Comparison of ENCODE assay signal across 10 cellular contexts in the genomic region with DNA sequence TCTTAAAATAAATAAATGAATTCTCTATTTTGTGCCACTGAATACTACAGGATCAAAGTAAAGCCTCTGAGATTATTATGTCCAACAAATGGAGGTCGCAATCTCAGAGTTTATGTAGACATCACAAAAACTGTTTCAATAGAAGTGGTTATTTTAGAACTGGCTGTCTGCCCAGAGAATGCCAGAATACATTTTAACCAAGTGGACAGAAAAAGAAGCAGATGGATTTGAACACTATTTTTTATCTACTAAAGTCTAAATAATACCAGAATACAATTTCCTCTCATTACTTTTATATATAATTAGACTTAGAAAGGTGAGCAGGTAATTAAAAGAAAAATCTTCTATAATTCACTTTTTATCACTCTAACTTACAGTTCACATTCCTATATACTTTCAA.
DNase-seq lines count a peak whose midpoint lies in the region; ATAC-seq and TF ChIP-seq lines count a peak whose summit lies in the region.
"Had no signal": no experiment of that assay in that cellular context is flagged by ENCODE, and none has a peak within 500 bp of the region (broad histone marks: within the 10 kb centered on the region; RNA-seq: fewer than 3 reads in every experiment).

No MANE protein-coding gene starts in this region.

- H3K4me1 ChIP-seq in smooth muscle cell (ENCODE audit: low read depth): peaks cover 69% of the 10 kb centered on the region

- no peaks in the 10 kb centered on the region for H3K36me3 ChIP-seq in smooth muscle cell (ENCODE audit: low read depth)

- peak overlapping the region; percentile 40 for H3K9ac ChIP-seq in smooth muscle cell (ENCODE audit: low read depth)

- WGBS in smooth muscle cell (ENCODE audit: low lambda C conversion rate): 19% methylated on average over 1 of the region's 1 CpG

- DNase-seq in NCI-H1092 treated with DMSO at 0.1 percent for 48 hours (lab: John Stamatoyannopoulos, UW): peak; percentile 2
- no peak for DNase-seq in NCI-H1092 (lab: John Stamatoyannopoulos, UW)
- DNase-seq in RPMI7951 (ENCODE audit: low read depth): peak; percentile 61
- DNase-seq in fibroblast of peridontal ligament (ENCODE audit: extremely low read depth): peak; percentile 91
- no peak for DNase-seq in smooth muscle cell (lab: John Stamatoyannopoulos, UW; ENCODE audit: unreplicated experiment)
- no peak for DNase-seq in NCI-H2171 treated with DMSO at 0.1 percent for 48 hours (lab: John Stamatoyannopoulos, UW)
- DNase-seq in stimulated activated naive CD4-positive, alpha-beta T cell treated with Interleukin-2 at 50 U/mL for 16 hours (lab: John Stamatoyannopoulos, UW): no peak
- DNase-seq: left colon; stimulated activated naive CD4-positive, alpha-beta T cell had no signal

- H4K20me1 ChIP-seq in smooth muscle cell (ENCODE audit: low read depth): peaks cover 69% of the 10 kb centered on the region

- peak overlapping the region; percentile 79 for H3K4me2 ChIP-seq in smooth muscle cell

- ATAC-seq in HG03442 (IDR thresholded peaks at IDR 0.05; ENCODE audit: unreplicated experiment): no peak
- ATAC-seq: left colon had no signal

- peaks cover 19% of the 10 kb centered on the region for H3F3A ChIP-seq in smooth muscle cell (ENCODE audit: low read depth)

- no peaks in the 10 kb centered on the region for H3K27me3 ChIP-seq in smooth muscle cell (ENCODE audit: low read depth)

- peaks cover 100% of the 10 kb centered on the region for H3K79me2 ChIP-seq in smooth muscle cell (ENCODE audit: low read depth)

- no peak for TF ChIP-seq CTCF in smooth muscle cell (IDR thresholded peaks at IDR 0.05; ENCODE audit: borderline replicate concordance, insufficient read depth, poor library complexity, severe bottlenecking)

- no peak overlapping the region for H3K4me3 ChIP-seq in smooth muscle cell

- H3K9me3 ChIP-seq in smooth muscle cell (replicated peaks; ENCODE audit: low read depth): no peaks in the 10 kb centered on the region

- no peak overlapping the region for H2AFZ ChIP-seq in smooth muscle cell (ENCODE audit: low read depth)

- peak overlapping the region; percentile 94 for H3K27ac ChIP-seq in smooth muscle cell (ENCODE audit: low read depth)

Comparison
In these comparisons a context has a peak if more than half of its experiments do, and no peak if none do; other contexts are left out.
1. DNase-seq: peak in NCI-H1092 treated with DMSO at 0.1 percent for 48 hours (single experiment), RPMI7951 (single experiment) and fibroblast of peridontal ligament (single experiment); none in NCI-H1092 (single experiment), smooth muscle cell (single experiment), NCI-H2171 treated with DMSO at 0.1 percent for 48 hours (single experiment) and stimulated activated naive CD4-positive, alpha-beta T cell treated with Interleukin-2 at 50 U/mL for 16 hours (single experiment).